Comparison of ENCODE assay signal across 8 cellular contexts in the genomic region with DNA sequence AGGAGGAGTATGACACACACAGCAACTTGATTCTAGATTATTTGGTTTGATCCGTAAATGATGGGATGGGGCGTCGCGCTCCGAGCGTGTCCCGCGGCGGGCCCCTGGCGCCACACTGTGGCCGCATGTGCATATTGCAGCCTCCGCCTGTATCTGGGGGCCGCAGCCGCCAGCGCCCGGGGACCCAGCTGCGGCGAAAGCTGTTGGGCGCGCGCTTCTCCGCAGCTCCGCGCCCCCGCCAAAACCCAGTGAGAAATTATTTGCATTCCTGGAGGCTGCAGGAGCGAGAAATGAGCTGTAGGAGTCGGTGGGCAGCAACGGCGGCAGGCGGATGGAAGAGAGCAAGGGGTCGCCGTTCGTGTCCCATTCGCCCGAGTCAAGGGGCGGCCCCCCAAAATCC. TPM values are rescaled to one million over a fixed set of nuclear protein-coding genes. Genes with fewer than 3 reads are reported as not detected.
DNase-seq lines count a peak whose midpoint lies in the region; ATAC-seq lines count a peak whose summit lies in the region.
"Not testable (repeated sequence)": the region's sequence is repeated elsewhere in the genome, so short reads cannot be mapped to it uniquely, and the experiment has no call there.

No MANE protein-coding gene starts in this region.

- DNase-seq in COR-L47 (lab: John Stamatoyannopoulos, UW) (peak; percentile 24), HK-2 (ENCODE audit: unreplicated experiment) (peak; percentile 41), RPMI7951 (ENCODE audit: low read depth) (peak; percentile 24)
- peak; percentile 40 for DNase-seq in activated T-helper 9 cell treated with anti-CD3 and anti-CD28 coated beads, Interleukin-2, amount 50 U/mL, for 16 hours (ENCODE audit: low read depth)
- DNase-seq in stimulated activated CD8-positive, alpha-beta memory T cell treated with anti-CD3 and anti-CD28 coated beads, Interleukin-15, amount 100 ng/mL, for 24 hours (ENCODE audit: low read depth), result peak; percentile 26

- not testable (repeated sequence) for H3K4me1 ChIP-seq in mononuclear cell (ENCODE audit: insufficient read depth, low read length)

- not testable (repeated sequence) for H3K9me3 ChIP-seq in mononuclear cell (ENCODE audit: low read depth, low read length)

- peak overlapping the region; percentile 26 for H3K4me3 ChIP-seq in mononuclear cell (ENCODE audit: low read length)

- H3K27me3 ChIP-seq in mononuclear cell (ENCODE audit: insufficient read depth, low read length), result not testable (repeated sequence)

- ATAC-seq in GM21447 (IDR thresholded peaks at IDR 0.05; ENCODE audit: unreplicated experiment) (peak; percentile 74), esophagus mucosa (peak; percentile 80)

RNA-seq across cellular contexts. Expression of gene FCGR1A, which starts 10.0 kb away (rescaled TPM):
- total RNA-seq in RPMI7951 (2014; rRNA removed; shearing (Covaris generic)), result not detected in 2 replicates
- total RNA-seq in esophagus mucosa, result 0.40 TPM
- 26.2 TPM for total RNA-seq in mononuclear cell

Comparison
In these comparisons a context has a peak if more than half of its experiments do, and no peak if none do; other contexts are left out.
1. Peak in every context shown above with its lines: DNase-seq, ATAC-seq and H3K4me3 ChIP-seq.
2. RNA of gene FCGR1A, which starts 10.0 kb away (total RNA-seq): 26.2 TPM in mononuclear cell (single experiment); 0.40 TPM in esophagus mucosa (single experiment) and not detected in RPMI7951; every median in the first group is over 10 times any median in the second.